ENCODE assay signal across 7 cellular contexts in the genomic region with DNA sequence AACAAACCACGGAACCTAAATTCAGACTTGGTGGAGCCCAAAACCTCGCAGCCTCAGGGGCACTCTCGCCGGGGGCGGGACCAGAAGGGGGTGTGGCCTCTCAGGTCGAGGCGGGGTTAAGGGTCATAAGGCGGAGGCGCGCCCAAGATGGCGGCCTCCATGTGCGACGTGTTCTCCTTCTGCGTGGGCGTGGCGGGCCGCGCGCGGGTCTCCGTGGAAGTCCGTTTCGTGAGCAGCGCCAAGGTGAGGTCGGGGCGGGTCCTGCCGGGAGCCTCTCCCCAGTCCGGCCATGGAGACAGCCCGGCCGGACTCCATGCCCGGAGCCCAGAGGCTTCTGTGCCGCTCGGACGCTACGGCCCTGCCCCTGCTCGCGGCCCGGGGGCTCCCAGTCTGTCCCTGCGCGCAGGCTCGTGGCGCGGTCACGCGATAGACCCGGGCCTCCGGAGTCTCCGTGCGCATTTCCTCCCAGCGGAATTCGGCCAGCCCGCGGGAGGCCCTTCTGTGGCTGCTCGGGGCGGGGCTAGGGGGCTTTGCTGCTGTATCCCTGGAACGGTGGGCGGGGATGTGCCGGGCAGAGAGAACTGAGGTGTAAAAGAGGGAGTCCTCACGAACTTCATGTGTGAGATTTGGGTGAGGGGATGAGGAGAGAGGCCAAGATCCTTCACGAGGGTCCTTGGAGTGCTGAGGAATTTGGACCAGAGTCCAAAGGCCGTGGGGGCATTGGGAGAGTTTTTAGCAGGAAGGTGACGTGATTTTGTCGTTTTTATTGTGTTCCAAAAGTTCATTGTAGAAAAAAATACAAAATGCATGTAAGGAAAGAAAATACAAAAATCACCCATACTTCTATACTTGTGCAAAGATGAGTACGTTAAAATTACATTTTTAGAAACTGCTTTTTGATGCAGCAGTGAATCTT.
A peak's percentile ranks its signal among the peaks of the same experiment; 100 is the strongest.
DNase-seq lines count a peak whose midpoint lies in the region; ATAC-seq, FAIRE-seq and TF ChIP-seq lines count a peak whose summit lies in the region.

Gene SMYD5, plus strand, starts transcription at position 126 of the 916 bp plus-strand sequence. Its CDS starts 22 bp downstream, at position 148.

- FAIRE-seq in GM18507 (lab: Jason Lieb, UNC), result peak; percentile 93

- no peaks in the 10 kb centered on the region for H3K9me3 ChIP-seq in iPS DF 6.9 (ENCODE audit: control insufficient read depth, insufficient read depth, low read length)

- H3K4me3 ChIP-seq in astrocyte of the spinal cord (ENCODE audit: low read depth, low read length), result peak within 1 kb of the TSS; percentile 73
- H3K4me3 ChIP-seq in iPS DF 6.9 (ENCODE audit: low read length), result peak within 1 kb of the TSS; percentile 86
- peak within 1 kb of the TSS; percentile 60 for H3K4me3 ChIP-seq in skeletal muscle cell (ENCODE audit: low read depth, low read length)

- peak; percentile 90 for DNase-seq in GM18507 (ENCODE audit: extremely low spot score, insufficient read length, low read depth)
- peak; percentile 39 for DNase-seq in NCI-H2029 treated with DMSO at 0.1 percent for 48 hours (lab: John Stamatoyannopoulos, UW)
- peak; percentile 77 for DNase-seq in T1000 (lab: John Stamatoyannopoulos, UW)
- DNase-seq in astrocyte of the spinal cord (ENCODE audit: low read depth, low spot score), result peak; percentile 71
- no peak for DNase-seq in iPS DF 6.9 (ENCODE audit: low read depth, low spot score)
- peak; percentile 48 for DNase-seq in skeletal muscle cell (ENCODE audit: low read depth)

- H3K36me3 ChIP-seq in iPS DF 6.9 (ENCODE audit: control insufficient read depth, insufficient read depth, low read length), result no peaks in the 10 kb centered on the region; the same call in 1 of the 2 replicates

- no peak within 1 kb of the TSS for H3K27ac ChIP-seq in iPS DF 6.9 (ENCODE audit: low read length)

- no CpG with 5 or more reads among the region's 64 CpGs for WGBS in iPS DF 6.9 (ENCODE audit: insufficient coverage, insufficient read length)

- in situ Hi-C loops in astrocyte of the spinal cord (cut with HindIII; ENCODE audit: low sequenced_read_pairs), result no loop called here

- H3K4me1 ChIP-seq in iPS DF 6.9 (ENCODE audit: control insufficient read depth, insufficient read depth, low read length), result peaks cover 2% of the 10 kb centered on the region; the same call in 1 of the 2 replicates

- ATAC-seq in HG02938 (IDR thresholded peaks at IDR 0.05; ENCODE audit: unreplicated experiment), result peak; percentile 88

- no peaks in the 10 kb centered on the region for H3K27me3 ChIP-seq in iPS DF 6.9 (ENCODE audit: control insufficient read depth, insufficient read depth, low read length)

- TF ChIP-seq CTCF in astrocyte of the spinal cord (IDR thresholded peaks at IDR 0.05; ENCODE audit: low read depth, low read length), result no peak
